Comparison of ENCODE assay signal across 10 cellular contexts in the genomic region with DNA sequence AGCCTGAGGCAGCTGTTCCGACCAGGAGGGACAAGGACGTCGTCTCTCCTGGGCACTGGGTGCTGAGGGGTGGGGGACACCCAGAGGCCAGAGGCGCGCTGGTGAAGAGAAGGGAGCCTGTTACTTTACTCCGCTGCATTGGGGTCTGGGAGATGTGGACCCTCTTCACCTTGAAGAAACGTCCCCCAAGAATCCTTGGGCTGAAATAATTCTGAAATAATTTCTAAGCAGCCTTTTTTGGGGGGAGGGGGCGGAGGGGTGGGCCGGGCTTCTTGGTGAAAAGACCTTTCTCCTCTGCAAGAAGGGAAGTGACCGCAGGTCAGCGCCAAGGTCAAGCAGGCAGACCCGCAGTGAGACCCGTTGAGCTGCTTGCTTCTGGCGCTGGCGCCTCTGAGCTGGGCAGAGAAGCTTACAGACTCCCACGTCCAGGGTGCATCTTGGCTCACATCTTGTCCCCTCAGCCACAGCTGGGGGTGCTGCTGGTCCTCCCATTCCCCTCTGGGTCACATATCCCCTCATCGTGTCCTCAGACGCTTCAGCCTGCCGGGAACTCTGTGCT. TPM values are rescaled to one million over a fixed set of nuclear protein-coding genes. Genes with fewer than 3 reads are reported as not detected.
A peak's percentile ranks its signal among the peaks of the same experiment; 100 is the strongest.
DNase-seq lines count a peak whose midpoint lies in the region; ATAC-seq and TF ChIP-seq lines count a peak whose summit lies in the region.
"Had no signal": no experiment of that assay in that cellular context is flagged by ENCODE, and none has a peak within 500 bp of the region (broad histone marks: within the 10 kb centered on the region; RNA-seq: fewer than 3 reads in every experiment).

No MANE protein-coding gene starts in this region.

- DNase-seq in cardiac muscle cell (ENCODE audit: low read depth in 1 of 2, low spot score in 1 of 2) (no peak), left cardiac atrium (no peak), body of pancreas (peak in 2 of 4 donors; percentile 52 to 58), memory B cell (ENCODE audit: low spot score in 2 of 2) (no peak), type B pancreatic cell (ENCODE audit: extremely low spot score, unreplicated experiment) (no peak), A172 (ENCODE audit: low spot score) (no peak), uterus (no peak)
- DNase-seq: activated T-cell treated with anti-CD3 and anti-CD28 coated beads, Interleukin-2, amount 50 U/mL, for 1 hour had no signal

- 15 to 24% methylated on average over 16 to 19 of the region's 19 CpGs for WGBS in body of pancreas, 2 donors

- H3K27me3 ChIP-seq in cardiac muscle cell = peaks cover 33% of the 10 kb centered on the region
- no peaks in the 10 kb centered on the region for H3K27me3 ChIP-seq in body of pancreas
- peaks cover 0 to 7% of the 10 kb centered on the region in 2 donors for H3K27me3 ChIP-seq in uterus

- H3K4me3 Mint-ChIP-seq in memory B cell = peak overlapping the region; percentile 66
- peak overlapping the region; percentile 83 for H3K4me3 Mint-ChIP-seq in type B pancreatic cell

- H3K9me3 Mint-ChIP-seq in memory B cell (no peaks in the 10 kb centered on the region), type B pancreatic cell (no peaks in the 10 kb centered on the region)

- TF ChIP-seq CTCF in cardiac muscle cell (IDR thresholded peaks at IDR 0.05; ENCODE audit: low read depth, low read length) (no peak), body of pancreas (IDR thresholded peaks at IDR 0.05) (no peak), type B pancreatic cell (conservative IDR thresholded peaks at IDR 0.05) (no peak), uterus (IDR thresholded peaks at IDR 0.05) (no peak)

- TF ChIP-seq POLR2A in body of pancreas (IDR thresholded peaks at IDR 0.05) (no peak), uterus (IDR thresholded peaks at IDR 0.05) (no peak)

- H3K27ac Mint-ChIP-seq in memory B cell (no peak overlapping the region), type B pancreatic cell (peak overlapping the region; percentile 76)

- H3K36me3 ChIP-seq in cardiac muscle cell = no peaks in the 10 kb centered on the region
- no peaks in the 10 kb centered on the region for H3K36me3 ChIP-seq in body of pancreas (replicated peaks in 1 of 2; ENCODE audit: insufficient read depth in 1 of 2, low read depth in 2 of 2)
- no peaks in the 10 kb centered on the region for H3K36me3 ChIP-seq in uterus
- H3K36me3 ChIP-seq: BLaER1 had no signal

- H3K27ac ChIP-seq in cardiac muscle cell = no peak overlapping the region
- H3K27ac ChIP-seq in body of pancreas = no peak overlapping the region
- H3K27ac ChIP-seq in uterus = no peak overlapping the region
- H3K27ac ChIP-seq: BLaER1 had no signal

- H3K27me3 Mint-ChIP-seq in memory B cell (peaks cover 5% of the 10 kb centered on the region), type B pancreatic cell (peaks cover 48% of the 10 kb centered on the region)

- no peak for ATAC-seq in left cardiac atrium
- peak; percentile 47 for ATAC-seq in body of pancreas
- ATAC-seq in memory B cell (ENCODE audit: low read depth) = no peak
- ATAC-seq in HG03045 (IDR thresholded peaks at IDR 0.05; ENCODE audit: unreplicated experiment) = no peak

- H3K36me3 Mint-ChIP-seq in memory B cell = no peaks in the 10 kb centered on the region
- H3K36me3 Mint-ChIP-seq in type B pancreatic cell = no peaks in the 10 kb centered on the region

- H3K4me3 ChIP-seq in cardiac muscle cell (peak overlapping the region; percentile 52), body of pancreas (peak overlapping the region in 1 of 2 donors; percentile 53), uterus (no peak overlapping the region)
- H3K4me3 ChIP-seq: BLaER1 had no signal

- H3K9me3 ChIP-seq in cardiac muscle cell (ENCODE audit: low read depth) (no peaks in the 10 kb centered on the region), body of pancreas (no peaks in the 10 kb centered on the region), uterus (no peaks in the 10 kb centered on the region)
- H3K9me3 ChIP-seq: BLaER1 had no signal

- intact Hi-C loops in left cardiac atrium (cut with DNase I) (loop anchor here in 1 of 2 donors (5.0 kb wide), 1 partner anchor 208 kb away; no protein-coding TSS in a partner anchor), body of pancreas (cut with DNase I) (loop anchor here (10.0 kb wide), 1 partner anchor 206 kb away; no protein-coding TSS in a partner anchor), uterus (cut with DNase I; ENCODE audit: low total_unique reads) (no loop called here)

- H3K4me1 Mint-ChIP-seq in memory B cell (peaks cover 11% of the 10 kb centered on the region), type B pancreatic cell (ENCODE audit: unreplicated experiment) (peaks cover 5% of the 10 kb centered on the region)

- H3K4me1 ChIP-seq in cardiac muscle cell (ENCODE audit: low read depth) = no peaks in the 10 kb centered on the region
- peaks cover 19% of the 10 kb centered on the region for H3K4me1 ChIP-seq in body of pancreas
- H3K4me1 ChIP-seq in uterus = peaks cover 0 to 12% of the 10 kb centered on the region in 2 donors
- H3K4me1 ChIP-seq: BLaER1 had no signal

RNA-seq across cellular contexts. Expression of gene SYT17, which starts 1.1 kb away (rescaled TPM):
- total RNA-seq in cardiac muscle cell (1.0 and 1.5 TPM in 2 replicates), left cardiac atrium (1 to 10 TPM in 1 of 2 donors, under 1 TPM in 1; 0.52 to 1.4 TPM), body of pancreas (1 to 10 TPM; 3.9 to 9.2 TPM), type B pancreatic cell (ENCODE audit: low replicate concordance) (10.7 and 24.8 TPM in 2 replicates), uterus (1 to 10 TPM in 3 of 4 donors, under 1 TPM in 1; 0.29 to 4.4 (median 2.2) TPM)
- 0.32 and 0.70 TPM in 2 replicates for polyA plus RNA-seq in cardiac muscle cell
- 0.55 and 1.3 TPM in 2 replicates for total RNA-seq in A172 (2014; rRNA removed; shearing (Covaris generic))

RNA-seq across cellular contexts. Expression of gene ITPRIPL2, which starts 55.4 kb away (rescaled TPM):
- total RNA-seq in cardiac muscle cell = 4.1 and 9.7 TPM in 2 replicates
- 2.8 and 7.1 TPM in 2 replicates for polyA plus RNA-seq in cardiac muscle cell
- total RNA-seq in left cardiac atrium = 10 to 100 TPM; 23.3 to 40.7 TPM
- total RNA-seq in body of pancreas = 10 to 100 TPM; 22.7 to 35.5 TPM
- total RNA-seq in type B pancreatic cell (ENCODE audit: low replicate concordance) = 29.5 and 39.2 TPM in 2 replicates
- total RNA-seq in A172 (2014; rRNA removed; shearing (Covaris generic)) = 24.1 and 30.8 TPM in 2 replicates
- total RNA-seq in uterus = 10 to 100 TPM; 17.9 to 74.1 (median 43.7) TPM
